14 cellular contexts compared by ENCODE assay signal in genomic region chr7:8155836-8156235, GRCh38.
"Had no signal": no experiment of that assay in that cellular context is flagged by ENCODE, and none has a peak within 500 bp of the region (broad histone marks: within the 10 kb centered on the region; RNA-seq: fewer than 3 reads in every experiment).

No MANE protein-coding gene starts in this region.

- DNase-seq: activated CD4-positive, alpha-beta T cell treated with anti-CD3 and anti-CD28 coated beads, Interleukin-2, amount 50 U/mL, for 1 hour; activated CD8-positive, alpha-beta memory T cell treated with anti-CD3 and anti-CD28 coated beads for 24 hours; activated gamma-delta T cell treated with Interleukin-2 at 50 U/mL for 16 hours; activated naive CD8-positive, alpha-beta T cell treated with anti-CD3 and anti-CD28 coated beads for 36 hours; amygdala; brain microvascular endothelial cell; gastrocnemius medialis; heart left ventricle; lower lobe of right lung; nucleus accumbens; posterior cingulate gyrus; stimulated activated CD4-positive, alpha-beta T cell treated with anti-CD3 and anti-CD28 coated beads, Interleukin-4, amount 100 ng/mL, for 24 hours; stimulated activated naive CD4-positive, alpha-beta T cell; transverse colon had no signal
